19 cellular contexts compared by ENCODE assay signal in genomic region chr2:217777906-217778305, GRCh38.
DNase-seq lines count a peak whose midpoint lies in the region; ATAC-seq, FAIRE-seq and TF ChIP-seq lines count a peak whose summit lies in the region.
"Had no signal": no experiment of that assay in that cellular context is flagged by ENCODE, and none has a peak within 500 bp of the region (broad histone marks: within the 10 kb centered on the region; RNA-seq: fewer than 3 reads in every experiment).

No MANE protein-coding gene starts in this region.

- H3K23me2 ChIP-seq in H1 (ENCODE audit: low read depth, low read length), result no peaks in the 10 kb centered on the region

- no peak for TF ChIP-seq EP300 in H1 (IDR thresholded peaks at IDR 0.05; ENCODE audit: borderline replicate concordance in 1 of 2, low read depth in 2 of 2, low read length in 2 of 2)

- no peak overlapping the region for H2BK12ac ChIP-seq in H1 (ENCODE audit: low read depth, low read length)

- no peaks in the 10 kb centered on the region for H3K4me1 Mint-ChIP-seq in GM23338
- H3K4me1 Mint-ChIP-seq: B cell, IgD-negative memory B cell had no signal

- no peak overlapping the region for H3K4ac ChIP-seq in H1 (replicated peaks; ENCODE audit: insufficient read length, low read depth, low read length)

- H3K36me3 Mint-ChIP-seq in GM23338 (ENCODE audit: low read depth), result no peaks in the 10 kb centered on the region

- no peak overlapping the region for H4K91ac ChIP-seq in H1 (replicated peaks; ENCODE audit: insufficient read length, low read length)

- H3K9me3 ChIP-seq in HCT116 (ENCODE audit: control insufficient read depth in 1 of 2, insufficient read depth in 1 of 2, low read depth in 1 of 2, low read length in 2 of 2), result no peaks in the 10 kb centered on the region
- no peaks in the 10 kb centered on the region for H3K9me3 ChIP-seq in H1 (ENCODE audit: insufficient read depth in 2 of 2, low read depth in 1 of 2, low read length in 1 of 2)
- H3K9me3 ChIP-seq in subcutaneous abdominal adipose tissue (ENCODE audit: control insufficient read depth in 5 of 5, low read length in 5 of 5), result no peaks in the 10 kb centered on the region

- BruUV-seq in HCT116 (replicated peaks; lab: Mats Ljungman, UMichigan), result no TSS peak

- TF ChIP-seq RAD21 in HCT116 (IDR thresholded peaks at IDR 0.05; ENCODE audit: low read depth) (no peak), H1 (IDR thresholded peaks at IDR 0.05 in 1 of 2, conservative IDR thresholded peaks at IDR 0.05 in 1 of 2; ENCODE audit: low read depth in 2 of 2, low read length in 2 of 2) (no peak)

- H3K79me2 ChIP-seq in GM23338 (replicated peaks; ENCODE audit: insufficient read depth) (no peaks in the 10 kb centered on the region), HCT116 (ENCODE audit: insufficient read depth, low read length) (no peaks in the 10 kb centered on the region), H1 (ENCODE audit: control insufficient read depth in 1 of 2, insufficient read depth in 2 of 2, low read length in 2 of 2) (no peaks in the 10 kb centered on the region)

- H3K27me3 ChIP-seq in GM23338 (ENCODE audit: insufficient read depth) (no peaks in the 10 kb centered on the region), HCT116 (ENCODE audit: insufficient read depth, low read length) (no peaks in the 10 kb centered on the region), H1 (replicated peaks in 1 of 4; ENCODE audit: control insufficient read depth in 3 of 4, extremely low read depth in 1 of 4, insufficient read depth in 3 of 4, low read length in 3 of 4) (no peaks in the 10 kb centered on the region; a peak in 1 of 7 replicates), subcutaneous abdominal adipose tissue (ENCODE audit: control insufficient read depth in 5 of 5, insufficient read depth in 4 of 5, low read length in 5 of 5) (no peaks in the 10 kb centered on the region)
- H3K27me3 ChIP-seq: BLaER1 treated with 17β-estradiol and CSF1 and Interleukin-3, amounts not matched to agents 10 nM and 100 nM had no signal

- RAD21 ChIA-PET in HCT116 (lab: Charles Lee; ENCODE audit: low non-redundant PET in 1 of 2, low total read pairs in 2 of 2, uncharacterized antibody in 2 of 2, unreplicated experiment in 2 of 2), result no interaction called here

- no peaks in the 10 kb centered on the region for H3K36me3 ChIP-seq in GM23338 (ENCODE audit: insufficient read depth)
- H3K36me3 ChIP-seq in HCT116 (ENCODE audit: control insufficient read depth in 1 of 2, insufficient read depth in 2 of 2, low read length in 2 of 2), result no peaks in the 10 kb centered on the region
- no peaks in the 10 kb centered on the region for H3K36me3 ChIP-seq in H1 (ENCODE audit: control insufficient read depth in 2 of 4, insufficient read depth in 4 of 4, low read length in 3 of 4)
- H3K36me3 ChIP-seq in subcutaneous abdominal adipose tissue (ENCODE audit: control insufficient read depth in 5 of 5, insufficient read depth in 5 of 5, low read length in 5 of 5), result peaks cover 0 to 35% (median 18%) of the 10 kb centered on the region in 5 donors
- H3K36me3 ChIP-seq: BLaER1 treated with 17β-estradiol and CSF1 and Interleukin-3, amounts not matched to agents 10 nM and 100 nM had no signal

- no peak overlapping the region for H3K4me2 ChIP-seq in GM23338
- H3K4me2 ChIP-seq in HCT116 (ENCODE audit: low read length), result no peak overlapping the region
- no peak overlapping the region for H3K4me2 ChIP-seq in H1 (ENCODE audit: insufficient read depth in 1 of 2, low read depth in 2 of 2, low read length in 2 of 2)
- H3K4me2 ChIP-seq: BLaER1 treated with 17β-estradiol and CSF1 and Interleukin-3, amounts not matched to agents 10 nM and 100 nM had no signal

- H2AFZ ChIP-seq in GM23338 (no peak overlapping the region), HCT116 (ENCODE audit: low read depth, low read length, poor library complexity, severe bottlenecking) (no peak overlapping the region), H1 (ENCODE audit: low read length) (no peak overlapping the region)

- no peak overlapping the region for H3K9ac ChIP-seq in HCT116 (ENCODE audit: low read length)
- no peak overlapping the region for H3K9ac ChIP-seq in H1 (replicated peaks in 1 of 4; ENCODE audit: extremely low read depth in 1 of 4, low read depth in 3 of 4, low read length in 3 of 4)
- peak overlapping the region in 3 of 5 donors; percentile 10 to 28 (median 21) for H3K9ac ChIP-seq in subcutaneous abdominal adipose tissue (ENCODE audit: low read length in 5 of 5)
- H3K9ac ChIP-seq: BLaER1 treated with 17β-estradiol and CSF1 and Interleukin-3, amounts not matched to agents 10 nM and 100 nM had no signal

- peak; percentile 69 for FAIRE-seq in H1 (lab: Jason Lieb, UNC)
- FAIRE-seq: GM12878, H54, HepG2 had no signal

- no peak overlapping the region for H3K14ac ChIP-seq in H1 (ENCODE audit: insufficient read length)

- H3K9me2 ChIP-seq in GM23338 (ENCODE audit: insufficient read depth) (no peaks in the 10 kb centered on the region), HCT116 (ENCODE audit: insufficient read depth) (no peaks in the 10 kb centered on the region)

- CTCF ChIA-PET in HCT116 (lab: Charles Lee) (interaction anchor here (2.4 kb wide), 1 partner anchor 8 kb away, joined by 7 read pairs; no protein-coding TSS in a partner anchor), H1 (lab: Charles Lee; ENCODE audit: partially characterized antibody) (interaction anchor here (0.6 to 6.7 kb wide), 9 partner anchors 8 to 1573 kb away, joined by 3 to 48 read pairs (median 4); no protein-coding TSS in a partner anchor)

- no peak overlapping the region for H4K5ac ChIP-seq in H1 (ENCODE audit: insufficient read length, low read depth, low read length)

- H3K27ac Mint-ChIP-seq in GM23338, result no peak overlapping the region
- H3K27ac Mint-ChIP-seq: B cell; CD8-positive, alpha-beta T cell; IgD-negative memory B cell had no signal

- no peak overlapping the region for H2AK5ac ChIP-seq in H1 (ENCODE audit: low read depth, low read length)

- TF ChIP-seq CTCF in GM23338 (conservative IDR thresholded peaks at IDR 0.05; ENCODE audit: low read depth in 2 of 2) (no peak), HCT116 (IDR thresholded peaks at IDR 0.05 in 2 of 3, conservative IDR thresholded peaks at IDR 0.05 in 1 of 3; ENCODE audit: borderline replicate concordance in 1 of 3, insufficient read depth in 1 of 3, low read depth in 2 of 3, low read length in 2 of 3) (no peak), H1 (IDR thresholded peaks at IDR 0.05; ENCODE audit: control extremely low read depth in 1 of 3, insufficient read depth in 1 of 3, low read depth in 1 of 3, low read length in 3 of 3) (no peak)

- no peak overlapping the region for H2BK5ac ChIP-seq in H1 (ENCODE audit: low read depth, low read length)

- H3K4me3 Mint-ChIP-seq in GM23338, result no peak overlapping the region
- H3K4me3 Mint-ChIP-seq: B cell; CD8-positive, alpha-beta T cell; IgD-negative memory B cell had no signal

- TF ChIP-seq POLR2A in HCT116 (IDR thresholded peaks at IDR 0.05; ENCODE audit: borderline replicate concordance, extremely low read depth, insufficient read depth, insufficient read length), result no peak
- no peak for TF ChIP-seq POLR2A in H1 (IDR thresholded peaks at IDR 0.05; ENCODE audit: control extremely low read depth in 1 of 2, low read depth in 2 of 2, low read length in 2 of 2)

- intact Hi-C loops in HCT116 (cut with micrococcal nuclease), result no loop called here

- H3K56ac ChIP-seq in H1 (replicated peaks; ENCODE audit: insufficient read length, low read depth, low read length), result no peak overlapping the region

- no peaks in the 10 kb centered on the region for H3K79me1 ChIP-seq in H1 (ENCODE audit: low read depth, low read length)

- H3K4me3 ChIP-seq in GM23338, result no peak overlapping the region
- no peak overlapping the region for H3K4me3 ChIP-seq in HCT116 (replicated peaks in 1 of 2; ENCODE audit: low read depth in 1 of 2, low read length in 2 of 2)
- no peak overlapping the region for H3K4me3 ChIP-seq in H1 (ENCODE audit: extremely low read depth in 1 of 4, insufficient read depth in 2 of 4, low read depth in 3 of 4, low read length in 4 of 4)
- H3K4me3 ChIP-seq in subcutaneous abdominal adipose tissue (ENCODE audit: low read depth in 1 of 5, low read length in 5 of 5), result no peak overlapping the region
- H3K4me3 ChIP-seq: BLaER1 treated with 17β-estradiol and CSF1 and Interleukin-3, amounts not matched to agents 10 nM and 100 nM; GM12878 had no signal

- H3K18ac ChIP-seq in H1 (ENCODE audit: extremely low read depth, low read length), result no peak overlapping the region

- no peaks in the 10 kb centered on the region for H3K27me3 Mint-ChIP-seq in GM23338 (ENCODE audit: insufficient read depth, low read depth, poor library complexity)
- H3K27me3 Mint-ChIP-seq: B cell had no signal

- peak; percentile 62 for ATAC-seq in GM23338
- ATAC-seq in HCT116, result peak; percentile 72
- ATAC-seq in HG03280 (IDR thresholded peaks at IDR 0.05; ENCODE audit: unreplicated experiment), result no peak
- ATAC-seq: CD8-positive, alpha-beta T cell; GM12878; HepG2 had no signal

- DNase-seq in GM23338 (ENCODE audit: low spot score) (peak; percentile 41), HCT116 (ENCODE audit: low read depth, low spot score) (no peak), H1 (ENCODE audit: low read depth in 1 of 2, low spot score in 2 of 2) (no peak)
- DNase-seq in activated naive CD4-positive, alpha-beta T cell (lab: John Stamatoyannopoulos, UW), result no peak
- DNase-seq in stimulated activated CD4-positive, alpha-beta T cell treated with anti-CD3 and anti-CD28 coated beads, Interleukin-2, amount 100 ng/mL, for 48 hours, result no peak
- DNase-seq: Calu3; CD8-positive, alpha-beta T cell; DMS53; DND-41; EL; KBM-7 had no signal

- no peaks in the 10 kb centered on the region for H4K20me1 ChIP-seq in GM23338 (replicated peaks; ENCODE audit: insufficient read depth)
- H4K20me1 ChIP-seq in HCT116 (ENCODE audit: insufficient read depth), result no peaks in the 10 kb centered on the region
- H4K20me1 ChIP-seq in H1 (replicated peaks in 1 of 2; ENCODE audit: control insufficient read depth in 1 of 2, insufficient read depth in 2 of 2, low read length in 2 of 2), result no peaks in the 10 kb centered on the region
- H4K20me1 ChIP-seq: BLaER1 treated with 17β-estradiol and CSF1 and Interleukin-3, amounts not matched to agents 10 nM and 100 nM had no signal

- H2BK20ac ChIP-seq in H1 (ENCODE audit: low read length), result no peak overlapping the region

- no peak overlapping the region for H4K8ac ChIP-seq in H1 (ENCODE audit: extremely low read depth, insufficient read depth, low read length)

- no peak overlapping the region for H3K23ac ChIP-seq in H1 (ENCODE audit: insufficient read length)

- H3K27ac ChIP-seq in GM23338 (ENCODE audit: low read depth), result no peak overlapping the region
- no peak overlapping the region for H3K27ac ChIP-seq in HCT116 (ENCODE audit: low read depth, low read length)
- H3K27ac ChIP-seq in H1 (ENCODE audit: low read depth, low read length), result no peak overlapping the region
- peak overlapping the region; percentile 88 for H3K27ac ChIP-seq in subcutaneous abdominal adipose tissue (ENCODE audit: low read depth, low read length)
- H3K27ac ChIP-seq: BLaER1 treated with 17β-estradiol and CSF1 and Interleukin-3, amounts not matched to agents 10 nM and 100 nM had no signal

- no peaks in the 10 kb centered on the region for H3K9me3 Mint-ChIP-seq in GM23338

- POLR2A ChIA-PET in HCT116 (lab: Charles Lee), result no interaction called here
- POLR2A ChIA-PET in H1 (lab: Charles Lee; ENCODE audit: partially characterized antibody), result interaction anchor here (0.8 to 0.9 kb wide), 2 partner anchors 81 to 1565 kb away, joined by 3 read pairs; no protein-coding TSS in a partner anchor

- H3K4me1 ChIP-seq in GM23338 (ENCODE audit: insufficient read depth) (no peaks in the 10 kb centered on the region), HCT116 (ENCODE audit: control insufficient read depth in 1 of 2, insufficient read depth in 2 of 2, low read length in 2 of 2) (no peaks in the 10 kb centered on the region), H1 (replicated peaks in 1 of 4; ENCODE audit: control insufficient read depth in 3 of 4, insufficient read depth in 4 of 4, low read length in 3 of 4) (no peaks in the 10 kb centered on the region), subcutaneous abdominal adipose tissue (ENCODE audit: control insufficient read depth in 5 of 5, insufficient read depth in 5 of 5, low read length in 5 of 5) (peaks cover 0 to 28% (median 16%) of the 10 kb centered on the region in 5 donors)
- H3K4me1 ChIP-seq: BLaER1 treated with 17β-estradiol and CSF1 and Interleukin-3, amounts not matched to agents 10 nM and 100 nM had no signal

- H2BK15ac ChIP-seq in H1 (ENCODE audit: low read length), result no peak overlapping the region

- H3F3A ChIP-seq in GM23338 (replicated peaks; ENCODE audit: low read depth), result no peaks in the 10 kb centered on the region

- H2BK120ac ChIP-seq in H1 (replicated peaks; ENCODE audit: low read depth, low read length), result no peak overlapping the region

Comparison
In these comparisons a context has a peak if more than half of its experiments do, and no peak if none do; other contexts are left out.
1. H3K9ac ChIP-seq: peak in subcutaneous abdominal adipose tissue (3 of 5); none in HCT116 (single experiment) and H1 (0 of 4).